In the genomic region with DNA sequence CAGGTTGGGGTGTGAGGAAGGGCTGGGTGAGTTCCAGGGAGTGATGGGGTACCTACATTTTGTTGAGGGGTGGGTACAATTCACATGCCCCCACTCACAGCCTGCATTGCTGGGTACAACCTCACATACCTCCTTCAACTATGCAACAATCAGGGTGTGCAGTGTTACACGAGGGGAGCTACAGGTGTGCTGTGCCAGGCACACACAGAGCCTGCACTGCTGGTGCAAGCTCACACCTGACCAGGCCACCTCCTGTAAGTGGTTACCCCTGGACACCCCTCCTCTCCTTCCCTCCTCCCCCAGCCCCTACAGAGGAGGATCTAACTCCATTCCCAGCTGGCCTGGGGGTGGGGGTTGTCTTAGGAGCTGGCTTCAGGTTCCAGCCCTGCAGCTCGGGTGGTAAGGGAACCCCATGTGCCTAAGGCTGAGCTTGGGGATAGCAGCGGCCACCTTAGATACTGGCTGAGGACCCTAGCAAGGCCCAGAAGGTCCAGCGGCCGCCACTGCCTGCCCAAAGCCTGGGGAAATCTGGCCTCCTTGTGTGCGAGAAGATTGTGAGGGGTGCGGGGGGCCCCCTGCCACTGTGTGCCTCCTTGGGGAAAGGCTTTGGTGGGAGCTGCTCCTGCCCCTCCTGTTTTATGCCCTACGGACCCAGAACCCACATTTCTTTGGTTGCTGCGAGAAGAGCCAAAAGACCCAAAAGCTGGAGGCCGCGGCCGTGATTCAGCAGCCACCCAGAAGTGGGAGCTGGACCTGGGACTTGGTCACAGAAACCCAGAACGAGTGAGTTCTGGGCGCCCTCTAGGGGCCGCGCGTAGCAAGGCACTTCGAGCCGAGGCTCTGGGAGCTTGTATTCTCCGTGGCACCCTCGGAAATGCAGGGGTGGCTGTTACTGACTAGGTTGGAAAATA, we compare ENCODE assay signal across 8 cellular contexts. TPM values are rescaled to one million over a fixed set of nuclear protein-coding genes. Genes with fewer than 3 reads are reported as not detected.
DNase-seq lines count a peak whose midpoint lies in the region; ATAC-seq and TF ChIP-seq lines count a peak whose summit lies in the region.

No MANE protein-coding gene starts in this region.

- no peak overlapping the region for H3K27ac ChIP-seq in CD4-positive, alpha-beta T cell (ENCODE audit: low read depth, low read length)
- H3K27ac ChIP-seq in sigmoid colon: no peak overlapping the region

- H3K36me3 ChIP-seq in sigmoid colon: no peaks in the 10 kb centered on the region

- no peaks in the 10 kb centered on the region for H3K36me3 Mint-ChIP-seq in CD4-positive, alpha-beta T cell (ENCODE audit: low read depth)

- CTCF ChIA-PET in CD4-positive, alpha-beta T cell (lab: Charles Lee): interaction anchor here (0.6 to 6.7 kb wide), 33 partner anchors 10 to 1562 kb away, joined by 3 to 151 read pairs (median 5); partner anchors contain the start of genes KAZALD1 and TLX1

- H3K4me3 ChIP-seq in sigmoid colon: no peak overlapping the region

- H3K4me1 ChIP-seq in sigmoid colon: peaks cover 0 to 30% (median 18%) of the 10 kb centered on the region in 4 donors

- POLR2A ChIA-PET in CD4-positive, alpha-beta T cell (lab: Charles Lee): interaction anchor here (0.7 to 1.7 kb wide), 7 partner anchors 9 to 92 kb away, joined by 3 to 23 read pairs (median 4); partner anchors contain the start of gene KAZALD1

- no peaks in the 10 kb centered on the region for H3K9me3 Mint-ChIP-seq in CD4-positive, alpha-beta T cell

- peak; percentile 60 to 85 (median 75) for DNase-seq in CD4-positive, alpha-beta T cell
- DNase-seq in NCI-H1436 treated with DMSO at 0.1 percent for 48 hours (lab: John Stamatoyannopoulos, UW): peak; percentile 10
- peak; percentile 44 for DNase-seq in T-helper 22 cell (ENCODE audit: low read depth)
- DNase-seq in amniotic epithelial cell (ENCODE audit: low read depth): peak; percentile 53
- DNase-seq in left ventricle myocardium superior: peak; percentile 89
- peak; percentile 85 for DNase-seq in sigmoid colon

- peak; percentile 87 for ATAC-seq in CD4-positive, alpha-beta T cell (ENCODE audit: poor library complexity)
- ATAC-seq in GM21825 (IDR thresholded peaks at IDR 0.05; ENCODE audit: unreplicated experiment) (peak; percentile 73), left ventricle myocardium superior (peak; percentile 90), HG03175 (IDR thresholded peaks at IDR 0.05; ENCODE audit: unreplicated experiment) (no peak)

- TF ChIP-seq POLR2A in sigmoid colon (IDR thresholded peaks at IDR 0.05): no peak

- H3K9me3 ChIP-seq in CD4-positive, alpha-beta T cell (ENCODE audit: control insufficient read depth, low read length): no peaks in the 10 kb centered on the region
- H3K9me3 ChIP-seq in sigmoid colon: no peaks in the 10 kb centered on the region

- H3K27me3 Mint-ChIP-seq in CD4-positive, alpha-beta T cell: peaks cover 93% of the 10 kb centered on the region

- no peak overlapping the region for H3K27ac Mint-ChIP-seq in CD4-positive, alpha-beta T cell

- 11 to 12% methylated on average over 21 of the region's 21 CpGs for WGBS in sigmoid colon, 2 donors

- intact Hi-C loops in CD4-positive, alpha-beta T cell (cut with DNase I, micrococcal nuclease): loop anchor here (1.0 to 5.0 kb wide), 3 partner anchors 47 to 100 kb away; no protein-coding TSS in a partner anchor
- intact Hi-C loops in left ventricle myocardium superior (cut with micrococcal nuclease): loop anchor here (5.0 kb wide), 1 partner anchor 45 kb away; no protein-coding TSS in a partner anchor
- intact Hi-C loops in sigmoid colon (cut with DNase I): loop anchor here (1.0 to 5.0 kb wide), 2 partner anchors 47 to 95 kb away; no protein-coding TSS in a partner anchor

- peaks cover 22% of the 10 kb centered on the region for H3K4me1 Mint-ChIP-seq in CD4-positive, alpha-beta T cell (ENCODE audit: low read depth)

- no peak for TF ChIP-seq EP300 in sigmoid colon (IDR thresholded peaks at IDR 0.05)

- no peak overlapping the region for H3K4me3 Mint-ChIP-seq in CD4-positive, alpha-beta T cell

- H3K27me3 ChIP-seq in CD4-positive, alpha-beta T cell (ENCODE audit: control insufficient read depth, insufficient read depth, low read length): peaks cover 99% of the 10 kb centered on the region
- peaks cover 62 to 100% (median 95%) of the 10 kb centered on the region in 3 donors for H3K27me3 ChIP-seq in sigmoid colon

- peak; percentile 98 for TF ChIP-seq CTCF in CD4-positive, alpha-beta T cell (IDR thresholded peaks at IDR 0.05)
- peak; percentile 47 to 96 (median 89) for TF ChIP-seq CTCF in sigmoid colon (IDR thresholded peaks at IDR 0.05)

RNA-seq across cellular contexts. Expression of gene TLX1, which starts 10.8 kb away (rescaled TPM):
- not detected for total RNA-seq in CD4-positive, alpha-beta T cell
- total RNA-seq in left ventricle myocardium superior: not detected
- not detected for total RNA-seq in sigmoid colon
- under 1 TPM in 1 of 3 donors, not detected in 2; 0.07 TPM for polyA plus RNA-seq in sigmoid colon

Comparison
In these comparisons a context has a peak if more than half of its experiments do, and no peak if none do; other contexts are left out.
1. DNase-seq: peak in every context shown above with its lines; median percentile 89 in left ventricle myocardium superior; 85 in sigmoid colon; 75 in CD4-positive, alpha-beta T cell; 53 in amniotic epithelial cell; 44 in T-helper 22 cell; 10 in NCI-H1436 treated with DMSO at 0.1 percent for 48 hours.